ENCODE assay signal across 8 cellular contexts in the genomic region with DNA sequence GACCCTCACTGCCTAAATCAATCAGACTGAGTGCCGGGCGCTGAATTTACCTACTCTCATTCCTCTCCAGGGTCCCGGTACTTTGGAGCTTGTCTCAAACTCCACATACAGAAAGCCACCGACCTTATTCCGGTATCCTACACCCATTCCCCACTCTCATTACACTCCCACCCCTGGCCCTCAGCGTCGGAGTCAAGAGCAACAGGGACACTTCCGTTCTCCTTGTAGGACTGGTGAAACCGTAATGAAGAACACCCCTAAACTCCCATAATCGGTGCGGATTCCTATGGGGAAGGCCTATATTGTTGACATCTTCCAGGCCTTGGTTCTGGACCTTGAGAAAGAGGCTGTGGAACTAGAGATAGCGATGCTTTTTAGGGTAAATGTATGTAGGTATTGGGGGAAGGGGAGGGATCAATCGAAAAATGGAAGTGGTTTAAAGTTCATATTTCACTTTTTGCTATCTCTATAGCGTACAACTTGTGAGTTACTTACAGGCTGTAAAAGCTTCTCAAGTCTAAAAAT. TPM values are rescaled to one million over a fixed set of nuclear protein-coding genes. Genes with fewer than 3 reads are reported as not detected.
DNase-seq lines count a peak whose midpoint lies in the region; ATAC-seq and TF ChIP-seq lines count a peak whose summit lies in the region.

No MANE protein-coding gene starts in this region.

- H3K27ac ChIP-seq in esophagus muscularis mucosa (replicated peaks in 1 of 4) (peak overlapping the region; percentile 94 to 98 (median 96)), vagina (peak overlapping the region; percentile 98)

- POLR2A ChIA-PET in activated CD4-positive, alpha-beta memory T cell treated with anti-CD3 and anti-CD28 coated beads, Interleukin-2, amount 10 ng/mL, durations not matched to agents 7 days and 5 days (lab: Charles Lee) = interaction anchor here (1.1 to 1.8 kb wide), 2 partner anchors 31 to 170 kb away, joined by 4 to 16 read pairs; partner anchors contain the start of genes ATP2B4 and LAX1

- H3K4me1 Mint-ChIP-seq in IgD-negative memory B cell = peaks cover 30 to 40% (median 34%) of the 10 kb centered on the region in 3 donors
- H3K4me1 Mint-ChIP-seq in activated CD4-positive, alpha-beta memory T cell treated with anti-CD3 and anti-CD28 coated beads, Interleukin-2, amount 10 ng/mL, durations not matched to agents 7 days and 5 days = peaks cover 49% of the 10 kb centered on the region
- peaks cover 52% of the 10 kb centered on the region for H3K4me1 Mint-ChIP-seq in neural crest cell

- H3K4me1 ChIP-seq in esophagus muscularis mucosa = peaks cover 44 to 55% (median 55%) of the 10 kb centered on the region in 4 donors
- H3K4me1 ChIP-seq in vagina = peaks cover 54% of the 10 kb centered on the region

- H3K27me3 ChIP-seq in esophagus muscularis mucosa (no peaks in the 10 kb centered on the region), vagina (no peaks in the 10 kb centered on the region)

- H3K9me3 ChIP-seq in esophagus muscularis mucosa = no peaks in the 10 kb centered on the region
- H3K9me3 ChIP-seq in vagina = no peaks in the 10 kb centered on the region

- H3K27me3 Mint-ChIP-seq in IgD-negative memory B cell (no peaks in the 10 kb centered on the region), neural crest cell (ENCODE audit: low read depth) (peaks cover 3% of the 10 kb centered on the region)
- H3K27me3 Mint-ChIP-seq in activated CD4-positive, alpha-beta memory T cell treated with anti-CD3 and anti-CD28 coated beads, Interleukin-2, amount 10 ng/mL, durations not matched to agents 7 days and 5 days = no peaks in the 10 kb centered on the region

- H3K9me3 Mint-ChIP-seq in IgD-negative memory B cell (no peaks in the 10 kb centered on the region), neural crest cell (peaks cover 20% of the 10 kb centered on the region)
- no peaks in the 10 kb centered on the region for H3K9me3 Mint-ChIP-seq in activated CD4-positive, alpha-beta memory T cell treated with anti-CD3 and anti-CD28 coated beads, Interleukin-2, amount 10 ng/mL, durations not matched to agents 7 days and 5 days

- H3K4me3 ChIP-seq in esophagus muscularis mucosa = peak overlapping the region; percentile 78 to 86 (median 80)
- peak overlapping the region; percentile 71 to 73 for H3K4me3 ChIP-seq in vagina

- no peak for ATAC-seq in GM21717 (IDR thresholded peaks at IDR 0.05; ENCODE audit: unreplicated experiment)

- intact Hi-C loops in esophagus muscularis mucosa (cut with DNase I) = no loop called here
- intact Hi-C loops in vagina (cut with DNase I) = no loop called here

- CTCF ChIA-PET in activated CD4-positive, alpha-beta memory T cell treated with anti-CD3 and anti-CD28 coated beads, Interleukin-2, amount 10 ng/mL, durations not matched to agents 7 days and 5 days (lab: Charles Lee) = no interaction called here

- TF ChIP-seq EP300 in esophagus muscularis mucosa (IDR thresholded peaks at IDR 0.05) = no peak

- H3K4me3 Mint-ChIP-seq in IgD-negative memory B cell = peak overlapping the region; percentile 93 to 99 (median 96)
- peak overlapping the region; percentile 99 for H3K4me3 Mint-ChIP-seq in activated CD4-positive, alpha-beta memory T cell treated with anti-CD3 and anti-CD28 coated beads, Interleukin-2, amount 10 ng/mL, durations not matched to agents 7 days and 5 days
- H3K4me3 Mint-ChIP-seq in neural crest cell = peak overlapping the region; percentile 99

- TF ChIP-seq CTCF in esophagus muscularis mucosa (IDR thresholded peaks at IDR 0.05) (no peak), neural crest cell (conservative IDR thresholded peaks at IDR 0.05) (no peak), vagina (IDR thresholded peaks at IDR 0.05) (no peak)

- no peak for TF ChIP-seq POLR2A in esophagus muscularis mucosa (IDR thresholded peaks at IDR 0.05; ENCODE audit: low read depth)
- TF ChIP-seq POLR2A in vagina (IDR thresholded peaks at IDR 0.05) = no peak

- 1% methylated on average over 14 of the region's 14 CpGs for WGBS in esophagus muscularis mucosa

- peak overlapping the region; percentile 65 to 99 (median 93) for H3K27ac Mint-ChIP-seq in IgD-negative memory B cell
- peak overlapping the region; percentile 98 for H3K27ac Mint-ChIP-seq in activated CD4-positive, alpha-beta memory T cell treated with anti-CD3 and anti-CD28 coated beads, Interleukin-2, amount 10 ng/mL, durations not matched to agents 7 days and 5 days
- peak overlapping the region; percentile 99 for H3K27ac Mint-ChIP-seq in neural crest cell (ENCODE audit: unreplicated experiment)

- DNase-seq in SKM-1 treated with dmso at 0.1 percent for 144 hours (lab: John Stamatoyannopoulos, UW; ENCODE audit: unreplicated experiment) (peak; percentile 39), SKM-1 (lab: John Stamatoyannopoulos, UW; ENCODE audit: unreplicated experiment) (no peak), esophagus muscularis mucosa (ENCODE audit: extremely low spot score) (no peak), neural crest cell (ENCODE audit: low read depth, low spot score) (peak; percentile 22), vagina (ENCODE audit: extremely low spot score in 2 of 2) (peak; percentile 37 to 89)
- peak; percentile 42 for DNase-seq in activated CD4-positive, alpha-beta memory T cell treated with anti-CD3 and anti-CD28 coated beads, Interleukin-2, amount 10 ng/mL, durations not matched to agents 7 days and 5 days

- peaks cover 0 to 10% (median 3%) of the 10 kb centered on the region in 4 donors for H3K36me3 ChIP-seq in esophagus muscularis mucosa
- H3K36me3 ChIP-seq in vagina = no peaks in the 10 kb centered on the region

- H3K36me3 Mint-ChIP-seq in IgD-negative memory B cell = peaks cover 3% of the 10 kb centered on the region
- H3K36me3 Mint-ChIP-seq in activated CD4-positive, alpha-beta memory T cell treated with anti-CD3 and anti-CD28 coated beads, Interleukin-2, amount 10 ng/mL, durations not matched to agents 7 days and 5 days (ENCODE audit: low read depth) = peaks cover 46% of the 10 kb centered on the region
- H3K36me3 Mint-ChIP-seq in neural crest cell (ENCODE audit: low read depth) = peaks cover 45% of the 10 kb centered on the region

RNA-seq across cellular contexts. Expression of gene ZBED6, which starts 0.9 kb away (rescaled TPM):
- polyA plus RNA-seq in IgD-negative memory B cell = 1.2 TPM
- total RNA-seq in activated CD4-positive, alpha-beta memory T cell treated with anti-CD3 and anti-CD28 coated beads, Interleukin-2, amount 10 ng/mL, durations not matched to agents 7 days and 5 days = 10 to 100 TPM; 18.4 to 19.5 TPM
- total RNA-seq in esophagus muscularis mucosa (10 to 100 TPM; 13.7 to 20.4 (median 15.0) TPM), neural crest cell (26.3 and 28.2 TPM in 2 replicates), vagina (19.9 TPM)

RNA-seq across cellular contexts. Expression of gene ZC3H11A, which starts 0.9 kb away (rescaled TPM):
- 52.7 TPM for polyA plus RNA-seq in IgD-negative memory B cell
- 100 to 1,000 TPM in 1 of 2 experiments, 10 to 100 TPM in 1; 99.1 to 101 TPM for total RNA-seq in activated CD4-positive, alpha-beta memory T cell treated with anti-CD3 and anti-CD28 coated beads, Interleukin-2, amount 10 ng/mL, durations not matched to agents 7 days and 5 days
- 10 to 100 TPM; 73.2 to 85.6 (median 81.3) TPM for total RNA-seq in esophagus muscularis mucosa
- 101 and 108 TPM in 2 replicates for total RNA-seq in neural crest cell
- total RNA-seq in vagina = 111 TPM

RNA-seq across cellular contexts. Expression of gene LAX1, which starts 31.3 kb away (rescaled TPM):
- 46.8 TPM for polyA plus RNA-seq in IgD-negative memory B cell
- 10 to 100 TPM; 22.7 to 23.2 TPM for total RNA-seq in activated CD4-positive, alpha-beta memory T cell treated with anti-CD3 and anti-CD28 coated beads, Interleukin-2, amount 10 ng/mL, durations not matched to agents 7 days and 5 days
- total RNA-seq in esophagus muscularis mucosa = 1 to 10 TPM in 2 of 4 donors, under 1 TPM in 2; 0.13 to 2.3 (median 0.97) TPM
- not detected in 2 replicates for total RNA-seq in neural crest cell
- total RNA-seq in vagina = 0.49 TPM

Comparison
In these comparisons a context has a peak if more than half of its experiments do, and no peak if none do; other contexts are left out.
1. DNase-seq: peak in SKM-1 treated with dmso at 0.1 percent for 144 hours (single experiment), activated CD4-positive, alpha-beta memory T cell treated with anti-CD3 and anti-CD28 coated beads, Interleukin-2, amount 10 ng/mL, durations not matched to agents 7 days and 5 days (single experiment), neural crest cell (single experiment) and vagina (2 of 2); none in SKM-1 (single experiment) and esophagus muscularis mucosa (single experiment).
2. RNA of gene LAX1, which starts 31.3 kb away (total RNA-seq): 22.7 to 23.2 TPM in activated CD4-positive, alpha-beta memory T cell treated with anti-CD3 and anti-CD28 coated beads, Interleukin-2, amount 10 ng/mL, durations not matched to agents 7 days and 5 days; 0.13 to 2.3 TPM in esophagus muscularis mucosa, 0.49 TPM in vagina (single experiment) and not detected in neural crest cell; every median in the first group is over 4 times any median in the second.
3. Peak in every context shown above with its lines, with median percentiles within 50 percentile points of each other: H3K27ac Mint-ChIP-seq and H3K4me3 Mint-ChIP-seq.